32 cellular contexts compared by ENCODE assay signal in genomic region chr21:20946701-20947100, GRCh38. TPM values are rescaled to one million over a fixed set of nuclear protein-coding genes. Genes with fewer than 3 reads are reported as not detected.
"Had no signal": no experiment of that assay in that cellular context is flagged by ENCODE, and none has a peak within 500 bp of the region (broad histone marks: within the 10 kb centered on the region; RNA-seq: fewer than 3 reads in every experiment).

No MANE protein-coding gene starts in this region.

- H3K4me1 ChIP-seq: body of pancreas, esophagus muscularis mucosa, foreskin keratinocyte, gastrocnemius medialis, heart right ventricle had no signal

- H3K9me3 ChIP-seq: body of pancreas, esophagus muscularis mucosa, gastrocnemius medialis, heart right ventricle had no signal

- H3K27ac Mint-ChIP-seq: activated CD4-positive, alpha-beta memory T cell treated with anti-CD3 and anti-CD28 coated beads for 36 hours; activated CD4-positive, alpha-beta T cell treated with anti-CD3 and anti-CD28 coated beads for 36 hours; activated CD4-positive, alpha-beta T cell treated with anti-CD3 and anti-CD28 coated beads, Interleukin-2, amount 10 ng/mL, durations not matched to agents 24 days and 14 days; activated CD8-positive, alpha-beta memory T cell treated with anti-CD3 and anti-CD28 coated beads, Interleukin-2, amount 10 ng/mL, durations not matched to agents 7 days and 5 days; activated CD8-positive, alpha-beta T cell treated with anti-CD3 and anti-CD28 coated beads, Interleukin-2, amount 10 ng/mL, durations not matched to agents 7 days and 5 days; activated naive CD8-positive, alpha-beta T cell; activated T-helper 1 cell treated with anti-CD3 and anti-CD28 coated beads, Interleukin-12 subunit alpha, Interleukin-12 subunit beta, Interleukin-2, Interleukin-4 antibody, amounts not matched to agents 30 ng/mL and 10 ng/mL and 1 ng/mL, durations not matched to agents 14 hours and 24 hours and 36 hours; activated T-helper 2 cell treated with anti-CD3 and anti-CD28 coated beads, Interferon-gamma antibody, Interleukin-2, Interleukin-4, amounts not matched to agents 10 μg/mL and 5 μg/mL and 100 μg/mL, durations not matched to agents 14 hours and 24 hours and 36 hours; effector memory CD8-positive, alpha-beta T cell had no signal

- H3K36me3 ChIP-seq: esophagus muscularis mucosa, gastrocnemius medialis, heart right ventricle had no signal

- H3K4me3 ChIP-seq: body of pancreas, esophagus muscularis mucosa, gastrocnemius medialis, heart right ventricle had no signal

- DNase-seq: activated CD4-positive, alpha-beta memory T cell treated with anti-CD3 and anti-CD28 coated beads for 36 hours; activated CD4-positive, alpha-beta T cell treated with anti-CD3 and anti-CD28 coated beads for 36 hours; activated CD4-positive, alpha-beta T cell treated with anti-CD3 and anti-CD28 coated beads, Interleukin-2, amount 10 ng/mL, durations not matched to agents 24 days and 14 days; activated CD4-positive, CD25-positive, alpha-beta regulatory T cell; activated CD4-positive, CD25-positive, alpha-beta regulatory T cell treated with anti-CD3 and anti-CD28 coated beads, Interleukin-2, amount 50 U/mL, for 72 hours; activated CD8-positive, alpha-beta memory T cell treated with anti-CD3 and anti-CD28 coated beads, Interleukin-2, amount 10 ng/mL, durations not matched to agents 7 days and 5 days; activated CD8-positive, alpha-beta memory T cell treated with anti-CD3 and anti-CD28 coated beads, Interleukin-2, amount 50 U/mL, for 4 hours; activated CD8-positive, alpha-beta T cell treated with anti-CD3 and anti-CD28 coated beads, Interleukin-2, amount 10 ng/mL, durations not matched to agents 7 days and 5 days; activated gamma-delta T cell; activated naive CD4-positive, alpha-beta T cell; activated naive CD4-positive, alpha-beta T cell treated with anti-CD3 and anti-CD28 coated beads, Interleukin-2, amount 50 U/mL, for 16 hours; activated T-cell treated with anti-CD3 and anti-CD28 coated beads, Interleukin-2, amount 50 U/mL, for 1 hour; activated T-cell treated with anti-CD3 and anti-CD28 coated beads, Interleukin-2, amount 50 U/mL, for 48 hours; amniotic stem cell; aorta; body of pancreas; caudate nucleus; cortex of kidney; dermis blood vessel endothelial cell; effector CD4-positive, alpha-beta T cell; effector memory CD8-positive, alpha-beta T cell; erythroblast; foreskin keratinocyte; gastrocnemius medialis; heart right ventricle; T-helper 2 cell had no signal

- H3K27ac ChIP-seq: body of pancreas, esophagus muscularis mucosa, foreskin keratinocyte, gastrocnemius medialis, heart right ventricle had no signal

- H3K27me3 Mint-ChIP-seq: activated CD4-positive, alpha-beta memory T cell treated with anti-CD3 and anti-CD28 coated beads for 36 hours; activated CD4-positive, alpha-beta T cell treated with anti-CD3 and anti-CD28 coated beads for 36 hours; activated CD4-positive, alpha-beta T cell treated with anti-CD3 and anti-CD28 coated beads, Interleukin-2, amount 10 ng/mL, durations not matched to agents 24 days and 14 days; activated CD8-positive, alpha-beta memory T cell treated with anti-CD3 and anti-CD28 coated beads, Interleukin-2, amount 10 ng/mL, durations not matched to agents 7 days and 5 days; activated naive CD8-positive, alpha-beta T cell; effector memory CD8-positive, alpha-beta T cell had no signal

- H3K27me3 ChIP-seq: body of pancreas, esophagus muscularis mucosa, foreskin keratinocyte, gastrocnemius medialis, heart right ventricle had no signal

- H3K9me3 Mint-ChIP-seq: activated CD4-positive, alpha-beta memory T cell treated with anti-CD3 and anti-CD28 coated beads for 36 hours; activated CD4-positive, alpha-beta T cell treated with anti-CD3 and anti-CD28 coated beads, Interleukin-2, amount 10 ng/mL, durations not matched to agents 24 days and 14 days; activated T-helper 1 cell treated with anti-CD3 and anti-CD28 coated beads, Interleukin-12 subunit alpha, Interleukin-12 subunit beta, Interleukin-2, Interleukin-4 antibody, amounts not matched to agents 30 ng/mL and 10 ng/mL and 1 ng/mL, durations not matched to agents 14 hours and 24 hours and 36 hours had no signal

- H3K36me3 Mint-ChIP-seq: activated CD4-positive, alpha-beta memory T cell treated with anti-CD3 and anti-CD28 coated beads for 36 hours; activated CD8-positive, alpha-beta memory T cell treated with anti-CD3 and anti-CD28 coated beads, Interleukin-2, amount 10 ng/mL, durations not matched to agents 7 days and 5 days; activated naive CD8-positive, alpha-beta T cell had no signal

- H3K4me1 Mint-ChIP-seq: activated CD4-positive, alpha-beta T cell treated with anti-CD3 and anti-CD28 coated beads for 36 hours; activated CD4-positive, alpha-beta T cell treated with anti-CD3 and anti-CD28 coated beads, Interleukin-2, amount 10 ng/mL, durations not matched to agents 24 days and 14 days; activated CD8-positive, alpha-beta memory T cell treated with anti-CD3 and anti-CD28 coated beads, Interleukin-2, amount 10 ng/mL, durations not matched to agents 7 days and 5 days had no signal

- H3K4me3 Mint-ChIP-seq: activated CD4-positive, alpha-beta memory T cell treated with anti-CD3 and anti-CD28 coated beads for 36 hours; activated CD4-positive, alpha-beta T cell treated with anti-CD3 and anti-CD28 coated beads for 36 hours; activated CD4-positive, alpha-beta T cell treated with anti-CD3 and anti-CD28 coated beads, Interleukin-2, amount 10 ng/mL, durations not matched to agents 24 days and 14 days; activated CD8-positive, alpha-beta memory T cell treated with anti-CD3 and anti-CD28 coated beads, Interleukin-2, amount 10 ng/mL, durations not matched to agents 7 days and 5 days; activated CD8-positive, alpha-beta T cell treated with anti-CD3 and anti-CD28 coated beads, Interleukin-2, amount 10 ng/mL, durations not matched to agents 7 days and 5 days; activated naive CD8-positive, alpha-beta T cell; activated T-helper 1 cell treated with anti-CD3 and anti-CD28 coated beads, Interleukin-12 subunit alpha, Interleukin-12 subunit beta, Interleukin-2, Interleukin-4 antibody, amounts not matched to agents 30 ng/mL and 10 ng/mL and 1 ng/mL, durations not matched to agents 14 hours and 24 hours and 36 hours; effector memory CD8-positive, alpha-beta T cell had no signal

RNA-seq across cellular contexts. Expression of gene NCAM2, which starts 51.5 kb away (rescaled TPM):
- total RNA-seq: activated CD4-positive, alpha-beta memory T cell treated with anti-CD3 and anti-CD28 coated beads for 36 hours; activated CD4-positive, alpha-beta T cell treated with anti-CD3 and anti-CD28 coated beads for 36 hours; activated CD4-positive, alpha-beta T cell treated with anti-CD3 and anti-CD28 coated beads, Interleukin-2, amount 10 ng/mL, durations not matched to agents 24 days and 14 days; activated CD8-positive, alpha-beta memory T cell treated with anti-CD3 and anti-CD28 coated beads for 36 hours; activated CD8-positive, alpha-beta memory T cell treated with anti-CD3 and anti-CD28 coated beads, Interleukin-2, amount 10 ng/mL, durations not matched to agents 7 days and 5 days; activated CD8-positive, alpha-beta T cell treated with anti-CD3 and anti-CD28 coated beads, Interleukin-2, amount 10 ng/mL, durations not matched to agents 7 days and 5 days; activated T-helper 1 cell treated with anti-CD3 and anti-CD28 coated beads, Interleukin-12 subunit alpha, Interleukin-12 subunit beta, Interleukin-2, Interleukin-4 antibody, amounts not matched to agents 30 ng/mL and 10 ng/mL and 1 ng/mL, durations not matched to agents 14 hours and 24 hours and 36 hours; activated T-helper 2 cell treated with anti-CD3 and anti-CD28 coated beads, Interferon-gamma antibody, Interleukin-2, Interleukin-4, amounts not matched to agents 10 μg/mL and 5 μg/mL and 100 μg/mL, durations not matched to agents 14 hours and 24 hours and 36 hours; foreskin keratinocyte; T-helper 1 cell treated with Interleukin-12 subunit alpha and Interleukin-12 subunit beta and Interleukin-4 antibody, amounts not matched to agents 30 ng/mL and 1 ng/mL, for 36 hours had no signal
